17 cellular contexts compared by ENCODE assay signal in the genomic region with DNA sequence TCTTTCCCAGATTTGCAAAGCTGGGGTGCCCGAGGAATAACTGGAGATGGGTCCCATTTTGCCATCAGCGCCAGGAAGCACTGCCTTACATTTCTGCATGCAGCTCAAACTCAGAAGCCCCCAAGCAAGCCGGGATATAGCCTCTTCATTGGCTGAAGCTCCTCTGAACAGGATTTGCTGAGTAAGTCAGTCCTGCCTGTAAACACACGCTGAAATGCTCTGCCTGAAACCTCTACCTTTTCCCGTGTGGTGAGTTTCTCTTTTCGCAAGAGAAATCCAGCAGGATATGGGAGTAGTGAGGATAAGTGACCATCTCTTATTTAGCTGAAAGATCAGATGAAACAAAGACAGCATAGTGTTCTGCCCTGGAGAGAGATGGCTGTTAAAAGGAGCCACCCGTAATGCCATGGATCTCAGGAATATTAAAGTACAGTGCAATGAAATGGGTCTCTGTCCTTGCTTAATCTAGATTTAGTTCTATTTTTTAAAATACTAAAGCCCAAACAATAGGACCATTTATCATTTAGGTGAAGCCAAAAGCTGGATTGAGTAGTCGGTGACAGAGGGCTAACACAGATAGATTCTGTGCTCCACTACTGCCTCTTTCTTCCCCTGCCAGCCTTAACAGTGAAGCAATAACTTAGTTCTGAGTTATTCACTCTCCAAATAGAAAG.
DNase-seq lines count a peak whose midpoint lies in the region; ATAC-seq, FAIRE-seq and TF ChIP-seq lines count a peak whose summit lies in the region.
"Had no signal": no experiment of that assay in that cellular context is flagged by ENCODE, and none has a peak within 500 bp of the region (broad histone marks: within the 10 kb centered on the region; RNA-seq: fewer than 3 reads in every experiment).

No MANE protein-coding gene starts in this region.

- peaks cover 36% of the 10 kb centered on the region for H3K36me3 Mint-ChIP-seq in endodermal cell (ENCODE audit: low read depth)
- H3K36me3 Mint-ChIP-seq in neural crest cell (ENCODE audit: low read depth): no peaks in the 10 kb centered on the region
- H3K36me3 Mint-ChIP-seq in activated CD4-positive, alpha-beta T cell treated with anti-CD3 and anti-CD28 coated beads for 36 hours (ENCODE audit: low read depth): no peaks in the 10 kb centered on the region

- H3K4me3 Mint-ChIP-seq in endodermal cell (no peak overlapping the region), neural crest cell (peak overlapping the region; percentile 81)
- H3K4me3 Mint-ChIP-seq in activated CD4-positive, alpha-beta T cell treated with anti-CD3 and anti-CD28 coated beads for 36 hours: no peak overlapping the region
- H3K4me3 Mint-ChIP-seq: nephron had no signal

- H3K4me1 Mint-ChIP-seq in endodermal cell (peaks cover 86% of the 10 kb centered on the region), neural crest cell (peaks cover 24% of the 10 kb centered on the region)
- H3K4me1 Mint-ChIP-seq in activated CD4-positive, alpha-beta T cell treated with anti-CD3 and anti-CD28 coated beads for 36 hours: no peaks in the 10 kb centered on the region
- H3K4me1 Mint-ChIP-seq: nephron had no signal

- H3K9ac ChIP-seq in endodermal cell (ENCODE audit: extremely low read depth, low read length, poor library complexity, severe bottlenecking): no peak overlapping the region

- peaks cover 68% of the 10 kb centered on the region for H3K36me3 ChIP-seq in endodermal cell (ENCODE audit: control insufficient read depth, insufficient read depth, low read length)
- H3K36me3 ChIP-seq: ascending aorta, stomach, vagina had no signal

- H3K27ac Mint-ChIP-seq in endodermal cell (peak overlapping the region; percentile 2), neural crest cell (ENCODE audit: unreplicated experiment) (peak overlapping the region; percentile 94)
- H3K27ac Mint-ChIP-seq in activated CD4-positive, alpha-beta T cell treated with anti-CD3 and anti-CD28 coated beads for 36 hours: no peak overlapping the region
- H3K27ac Mint-ChIP-seq: nephron had no signal

- H3K27me3 Mint-ChIP-seq in endodermal cell (ENCODE audit: insufficient read depth) (no peaks in the 10 kb centered on the region), neural crest cell (ENCODE audit: low read depth) (no peaks in the 10 kb centered on the region)
- peaks cover 6% of the 10 kb centered on the region for H3K27me3 Mint-ChIP-seq in activated CD4-positive, alpha-beta T cell treated with anti-CD3 and anti-CD28 coated beads for 36 hours

- no peak overlapping the region for H3K4me3 ChIP-seq in endodermal cell (ENCODE audit: low read length)
- H3K4me3 ChIP-seq: ascending aorta, SK-N-MC, stomach, vagina had no signal

- H3K4me1 ChIP-seq in endodermal cell (ENCODE audit: control insufficient read depth, insufficient read depth, low read length): peaks cover 25% of the 10 kb centered on the region
- H3K4me1 ChIP-seq: ascending aorta, stomach, vagina had no signal

- WGBS in endodermal cell (ENCODE audit: insufficient coverage in 1 of 2, insufficient read length in 1 of 2), 2 experiments: 69 to 74% methylated on average over 3 to 8 of the region's 8 CpGs

- no peak for ATAC-seq in GM21717 (IDR thresholded peaks at IDR 0.05; ENCODE audit: unreplicated experiment)
- ATAC-seq in activated CD4-positive, alpha-beta T cell treated with anti-CD3 and anti-CD28 coated beads for 36 hours: no peak
- ATAC-seq: HCT116, right cardiac atrium had no signal

- H3K9me3 ChIP-seq in endodermal cell (ENCODE audit: control insufficient read depth, low read length): no peaks in the 10 kb centered on the region
- H3K9me3 ChIP-seq: ascending aorta, stomach, vagina had no signal

- no peaks in the 10 kb centered on the region for H3K27me3 ChIP-seq in endodermal cell (ENCODE audit: control insufficient read depth, insufficient read depth, low read length, poor library complexity, severe bottlenecking)
- H3K27me3 ChIP-seq: ascending aorta, stomach, vagina had no signal

- DNase-seq in COLO829 (ENCODE audit: low spot score) (peak; percentile 64), SHP77 treated with DMSO at 0.1 percent for 48 hours (lab: John Stamatoyannopoulos, UW) (peak; percentile 53), endodermal cell (peak; percentile 66), neural crest cell (ENCODE audit: low read depth, low spot score) (peak; percentile 11), frontal cortex (ENCODE audit: low spot score in 2 of 2) (no peak), dermis blood vessel endothelial cell (no peak)
- DNase-seq in activated CD4-positive, alpha-beta T cell treated with anti-CD3 and anti-CD28 coated beads for 36 hours: no peak
- DNase-seq: activated CD8-positive, alpha-beta memory T cell treated with anti-CD3 and anti-CD28 coated beads, Interleukin-2, amount 50 U/mL, for 4 hours; NCI-H1694; right cardiac atrium; stomach had no signal

- TF ChIP-seq CTCF in endodermal cell (conservative IDR thresholded peaks at IDR 0.05) (no peak), neural crest cell (conservative IDR thresholded peaks at IDR 0.05) (no peak)

- POLR2A ChIA-PET in activated CD4-positive, alpha-beta T cell treated with anti-CD3 and anti-CD28 coated beads for 36 hours (lab: Charles Lee): no interaction called here

- CTCF ChIA-PET in activated CD4-positive, alpha-beta T cell treated with anti-CD3 and anti-CD28 coated beads for 36 hours (lab: Charles Lee): interaction anchor here (1.0 to 1.2 kb wide), 2 partner anchors 47 to 60 kb away, joined by 3 to 4 read pairs; no protein-coding TSS in a partner anchor

- no peak for FAIRE-seq in frontal cortex (lab: Jason Lieb, UNC)

- intact Hi-C loops in activated CD4-positive, alpha-beta T cell treated with anti-CD3 and anti-CD28 coated beads for 36 hours (cut with DNase I, micrococcal nuclease): no loop called here

- no peak overlapping the region for H3K27ac ChIP-seq in endodermal cell (ENCODE audit: low read depth, low read length)
- H3K27ac ChIP-seq: ascending aorta, SK-N-MC, stomach, vagina had no signal

- H3K9me3 Mint-ChIP-seq in endodermal cell (no peaks in the 10 kb centered on the region), neural crest cell (no peaks in the 10 kb centered on the region)
- no peaks in the 10 kb centered on the region for H3K9me3 Mint-ChIP-seq in activated CD4-positive, alpha-beta T cell treated with anti-CD3 and anti-CD28 coated beads for 36 hours (ENCODE audit: low read depth)
- H3K9me3 Mint-ChIP-seq: nephron had no signal

Comparison
In these comparisons a context has a peak if more than half of its experiments do, and no peak if none do; other contexts are left out.
1. DNase-seq: peak in COLO829 (single experiment), SHP77 treated with DMSO at 0.1 percent for 48 hours (single experiment), endodermal cell (single experiment) and neural crest cell (single experiment); none in frontal cortex (0 of 2), activated CD4-positive, alpha-beta T cell treated with anti-CD3 and anti-CD28 coated beads for 36 hours (single experiment) and dermis blood vessel endothelial cell (single experiment).